ENCODE assay signal across 9 cellular contexts in the genomic region with DNA sequence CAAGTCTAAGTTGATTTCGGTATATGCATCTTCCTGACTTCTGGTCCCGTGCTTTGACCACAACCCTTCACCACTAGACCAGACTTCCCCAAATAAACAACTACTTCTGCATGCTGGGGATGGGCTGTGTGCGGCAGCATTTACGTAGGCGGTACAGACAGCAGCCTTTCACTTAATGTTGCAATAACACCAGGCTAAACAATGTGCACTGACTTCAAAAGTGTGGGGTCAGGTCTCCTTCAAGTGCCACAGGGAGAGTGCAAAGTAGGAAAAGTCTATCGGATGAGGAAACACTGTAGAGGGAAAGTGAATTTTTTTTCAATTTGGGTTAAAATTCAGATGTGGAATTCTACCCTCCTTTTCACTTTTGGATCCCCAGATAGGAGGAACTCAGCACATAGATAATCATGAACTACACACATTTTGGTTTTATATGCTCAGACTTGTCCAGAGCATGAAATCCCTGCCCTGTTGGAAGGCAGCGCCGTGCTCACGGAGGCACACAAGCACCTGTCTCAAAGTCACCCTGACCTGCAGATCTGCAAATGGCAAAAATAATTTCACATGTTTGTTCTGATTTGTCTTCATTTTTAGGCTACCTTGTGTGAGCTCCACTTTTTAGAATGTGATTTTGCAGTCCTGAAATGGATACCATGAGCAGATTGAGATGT. TPM values are rescaled to one million over a fixed set of nuclear protein-coding genes. Genes with fewer than 3 reads are reported as not detected.
A peak's percentile ranks its signal among the peaks of the same experiment; 100 is the strongest.
DNase-seq lines count a peak whose midpoint lies in the region; ATAC-seq, FAIRE-seq and TF ChIP-seq lines count a peak whose summit lies in the region.
"Had no signal": no experiment of that assay in that cellular context is flagged by ENCODE, and none has a peak within 500 bp of the region (broad histone marks: within the 10 kb centered on the region; RNA-seq: fewer than 3 reads in every experiment).

No MANE protein-coding gene starts in this region.

- TF ChIP-seq POLR2A in GM12892 (IDR thresholded peaks at IDR 0.05; ENCODE audit: low read depth, low read length) = no peak

- H3K27me3 ChIP-seq in WERI-Rb-1 (ENCODE audit: insufficient read depth, low read depth, severe bottlenecking) = no peaks in the 10 kb centered on the region

- FAIRE-seq in GM12892 (lab: Jason Lieb, UNC) = peak; percentile 61

- ATAC-seq in HG03469 (IDR thresholded peaks at IDR 0.05; ENCODE audit: unreplicated experiment) = no peak
- no peak for ATAC-seq in GM21423 (IDR thresholded peaks at IDR 0.05; ENCODE audit: unreplicated experiment)

- TF ChIP-seq CTCF in fibroblast of mammary gland (conservative IDR thresholded peaks at IDR 0.05; ENCODE audit: control insufficient read depth, insufficient read depth, low read depth, low read length) (no peak), WERI-Rb-1 (IDR thresholded peaks at IDR 0.05; ENCODE audit: low read depth, low read length) (no peak)

- H3K4me3 ChIP-seq in fibroblast of mammary gland (ENCODE audit: control insufficient read depth, low read depth, low read length) (no peak overlapping the region), WERI-Rb-1 (ENCODE audit: low read depth, low read length) (no peak overlapping the region)

- H3K27ac ChIP-seq in WERI-Rb-1 = no peak overlapping the region

- no peaks in the 10 kb centered on the region; the same call in 1 of the 2 replicates for H3K36me3 ChIP-seq in WERI-Rb-1

- no peak for DNase-seq in GM12892 (ENCODE audit: insufficient read length)
- peak in 4 of 5 donors; percentile 54 to 72 (median 64) for DNase-seq in T-helper 1 cell
- DNase-seq in fibroblast of mammary gland (ENCODE audit: low read depth) = peak; percentile 51
- peak; percentile 61 for DNase-seq in putamen (ENCODE audit: low spot score)
- DNase-seq in WERI-Rb-1 = no peak
- DNase-seq in SHP77 (lab: John Stamatoyannopoulos, UW) = no peak
- DNase-seq: NCI-H1048 had no signal

- no peaks in the 10 kb centered on the region for H3K9me3 ChIP-seq in WERI-Rb-1 (ENCODE audit: severe bottlenecking)

RNA-seq across cellular contexts. Expression of a gene that starts 3.6 kb away (rescaled TPM):
- 5.3 TPM for polyA plus RNA-seq in GM12892 (2012; ENCODE audit: missing spikeins)

Comparison
In these comparisons a context has a peak if more than half of its experiments do, and no peak if none do; other contexts are left out.
1. DNase-seq: peak in T-helper 1 cell (4 of 5), fibroblast of mammary gland (single experiment) and putamen (single experiment); none in GM12892 (single experiment), WERI-Rb-1 (single experiment) and SHP77 (0 of 2).